In the genomic region with DNA sequence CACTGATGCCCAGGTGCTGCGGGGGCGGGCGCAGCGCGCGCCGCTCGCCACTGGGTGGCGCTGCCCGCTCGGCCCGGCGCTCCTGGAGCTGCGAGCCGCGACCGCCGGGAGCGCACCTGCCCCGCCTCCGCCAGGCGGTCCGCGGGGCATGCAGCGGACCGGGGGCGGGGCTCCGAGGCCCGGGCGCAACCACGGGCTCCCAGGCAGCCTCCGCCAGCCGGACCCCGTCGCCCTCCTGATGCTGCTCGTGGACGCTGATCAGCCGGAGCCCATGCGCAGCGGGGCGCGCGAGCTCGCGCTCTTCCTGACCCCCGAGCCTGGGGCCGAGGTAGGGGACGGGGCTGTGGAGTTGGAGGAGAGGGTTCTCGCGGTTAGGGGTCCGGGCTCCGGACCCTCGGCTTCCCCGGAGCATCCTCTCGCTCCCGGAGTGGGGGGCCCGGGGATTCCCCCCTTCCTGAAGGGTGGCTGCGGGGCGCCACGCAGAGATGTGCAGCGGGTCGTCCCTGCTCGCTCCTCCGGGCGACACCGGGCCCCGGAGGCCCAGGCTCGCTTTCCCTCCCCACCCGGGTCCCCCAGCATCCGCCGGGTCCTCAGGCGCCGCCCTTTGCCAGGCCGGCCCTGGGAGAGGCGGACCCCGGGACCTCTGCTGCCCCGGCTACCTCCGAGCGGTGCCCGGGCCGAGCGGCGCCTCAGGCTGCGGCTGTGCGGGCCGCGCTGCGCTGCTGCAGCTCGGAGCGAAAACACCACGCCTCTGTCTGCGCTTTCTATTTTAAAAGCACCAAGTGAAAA, we compare ENCODE assay signal across 8 cellular contexts. TPM values are rescaled to one million over a fixed set of nuclear protein-coding genes. Genes with fewer than 3 reads are reported as not detected.
DNase-seq lines count a peak whose midpoint lies in the region; ATAC-seq, FAIRE-seq and TF ChIP-seq lines count a peak whose summit lies in the region.

A gene with protein sequence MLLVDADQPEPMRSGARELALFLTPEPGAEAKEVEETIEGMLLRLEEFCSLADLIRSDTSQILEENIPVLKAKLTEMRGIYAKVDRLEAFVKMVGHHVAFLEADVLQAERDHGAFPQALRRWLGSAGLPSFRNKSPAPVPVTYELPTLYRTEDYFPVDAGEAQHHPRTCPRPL (plus strand): TSS at position 216 of the 789 bp plus-strand sequence. CDS start 23 bp downstream, at position 239.

- no peaks in the 10 kb centered on the region for H3K27me3 ChIP-seq in stomach

- no peak within 1 kb of the TSS for H3K27ac Mint-ChIP-seq in neural crest cell (ENCODE audit: unreplicated experiment)

- peak within 1 kb of the TSS; percentile 85 for H3K4me3 Mint-ChIP-seq in neural crest cell

- peak; percentile 60 for ATAC-seq in GM19455 (IDR thresholded peaks at IDR 0.05; ENCODE audit: unreplicated experiment)

- peak; percentile 81 for DNase-seq in Caki2 (ENCODE audit: low read depth)
- DNase-seq in HK-2 (ENCODE audit: unreplicated experiment): peak; percentile 89
- DNase-seq in RCC 7860 (ENCODE audit: low spot score): peak; percentile 74
- peak; percentile 59 to 80 for DNase-seq in activated T-helper 1 cell treated with anti-CD3 and anti-CD28 coated beads, Interleukin-2, amount 50 U/mL, for 16 hours (ENCODE audit: low read depth in 1 of 2, low spot score in 1 of 2)
- DNase-seq in fibroblast of pulmonary artery (ENCODE audit: low read depth): peak; percentile 78
- peak; percentile 71 for DNase-seq in neural crest cell (ENCODE audit: low read depth, low spot score)
- DNase-seq in stomach: peak; percentile 84

- 0 to 2% (median 0%) methylated on average over 10 to 92 of the region's 92 CpGs for WGBS in stomach, 5 donors

- FAIRE-seq in RCC 7860 (lab: Jason Lieb, UNC): no peak

- no peaks in the 10 kb centered on the region for H3K9me3 Mint-ChIP-seq in neural crest cell

- H3K4me1 ChIP-seq in stomach: peaks cover 18 to 51% (median 32%) of the 10 kb centered on the region in 4 donors

- H3K36me3 ChIP-seq in stomach: no peaks in the 10 kb centered on the region

- H3K4me1 Mint-ChIP-seq in neural crest cell: peaks cover 12% of the 10 kb centered on the region

- TF ChIP-seq CTCF in fibroblast of pulmonary artery (IDR thresholded peaks at IDR 0.05; ENCODE audit: low read length, missing control alignments) (peak; percentile 39), neural crest cell (conservative IDR thresholded peaks at IDR 0.05) (peak; percentile 92), stomach (IDR thresholded peaks at IDR 0.05) (peak in 3 of 7 experiments; percentile 66 to 98 (median 88))

- H3K27me3 Mint-ChIP-seq in neural crest cell (ENCODE audit: low read depth): no peaks in the 10 kb centered on the region

- in situ Hi-C loops in Caki2 (cut with HindIII; ENCODE audit: low pct_unique_long_range_greater_than_20kb, low sequenced_read_pairs): no loop called here

- H3K4me3 ChIP-seq in fibroblast of pulmonary artery (replicated peaks; ENCODE audit: low read depth, low read length) (peak within 1 kb of the TSS; percentile 78), stomach (peak within 1 kb of the TSS; percentile 61 to 96 (median 78))

- H3K9me3 ChIP-seq in stomach: no peaks in the 10 kb centered on the region

- H3K36me3 Mint-ChIP-seq in neural crest cell (ENCODE audit: low read depth): no peaks in the 10 kb centered on the region

- TF ChIP-seq EP300 in stomach (IDR thresholded peaks at IDR 0.05): no peak

- H3K27ac ChIP-seq in stomach: peak within 1 kb of the TSS; percentile 39 to 85 (median 76)

- intact Hi-C loops in stomach (cut with DNase I; ENCODE audit: low total_unique reads): no loop called here

- no peak for TF ChIP-seq POLR2A in stomach (IDR thresholded peaks at IDR 0.05)

RNA-seq across cellular contexts. Expression of the gene that starts here (rescaled TPM):
- 84.7 and 97.7 TPM in 2 replicates for total RNA-seq in Caki2 (2014; rRNA removed; shearing (Covaris generic); ENCODE audit: low replicate concordance)
- 7.3 and 9.0 TPM in 2 replicates for total RNA-seq in neural crest cell
- total RNA-seq in stomach: 1 to 10 TPM in 3 of 5 donors, under 1 TPM in 1, not detected in 1; under 0.01 to 2.8 (median 1.9) TPM
- 1 to 10 TPM in 2 of 3 donors, under 1 TPM in 1; 0.46 to 7.2 (median 5.6) TPM for polyA plus RNA-seq in stomach

Comparison
In these comparisons a context has a peak if more than half of its experiments do, and no peak if none do; other contexts are left out.
1. Peak in every context shown above with its lines: DNase-seq, ATAC-seq, H3K4me3 ChIP-seq and H3K27ac ChIP-seq.